In the genomic region with DNA sequence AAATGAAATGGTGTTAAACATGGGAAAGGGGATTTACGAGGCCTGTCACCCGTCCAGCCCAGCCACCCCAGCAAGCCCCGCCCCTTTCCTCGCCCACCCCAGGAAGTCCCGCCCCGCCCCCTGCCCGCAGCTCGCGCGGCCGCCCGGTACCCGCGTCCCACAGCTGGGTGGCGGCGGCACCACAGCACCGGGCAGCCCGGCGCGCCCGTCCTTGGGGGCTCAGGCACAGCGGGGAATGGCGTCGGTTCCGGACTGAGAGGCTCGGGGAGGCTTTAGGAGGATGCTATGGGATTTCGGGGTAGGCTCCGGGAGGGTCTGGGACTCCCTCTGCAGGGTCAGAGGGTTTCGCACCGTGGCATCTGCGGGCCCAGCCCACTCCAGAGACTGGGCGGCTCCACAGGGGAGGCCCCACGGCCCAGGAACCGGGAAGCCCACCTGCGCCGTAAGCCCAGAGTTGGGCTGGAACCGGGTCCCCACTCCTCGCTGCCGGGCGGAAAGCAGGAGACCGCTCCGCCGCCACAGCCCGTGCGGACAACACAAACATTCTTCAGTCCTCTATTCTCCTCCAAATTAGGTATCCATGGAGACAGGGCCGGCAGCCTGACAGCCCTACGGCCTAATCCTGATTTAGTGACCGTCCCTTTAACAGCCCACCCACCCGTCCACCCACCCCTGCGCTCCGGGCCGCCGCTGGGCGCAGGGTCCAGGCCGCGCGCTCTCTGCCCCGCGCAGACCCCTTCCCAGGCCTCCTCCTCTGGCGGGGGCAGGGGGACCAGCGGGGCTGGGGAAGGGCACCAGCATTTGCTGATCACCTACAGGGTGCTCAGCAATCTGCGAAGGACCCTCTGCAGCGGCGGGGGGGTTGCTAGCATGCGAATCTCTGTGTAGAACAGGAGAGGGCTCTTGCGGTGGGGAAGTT, we compare ENCODE assay signal across 8 cellular contexts. TPM values are rescaled to one million over a fixed set of nuclear protein-coding genes. Genes with fewer than 3 reads are reported as not detected.
DNase-seq lines count a peak whose midpoint lies in the region; ATAC-seq and TF ChIP-seq lines count a peak whose summit lies in the region.

No MANE protein-coding gene starts in this region.

- no peak overlapping the region for H3K9ac ChIP-seq in HUES48 (ENCODE audit: low read depth, low read length)

- H3K27ac Mint-ChIP-seq in activated T-helper 17 cell treated with anti-CD3 and anti-CD28 coated beads, Interleukin-2, amount 50 U/mL, for 72 hours = no peak overlapping the region

- H3K9me3 ChIP-seq in HUES48 (ENCODE audit: control insufficient read depth, insufficient read depth, low read length) (no peaks in the 10 kb centered on the region), left ventricle myocardium inferior (replicated peaks) (no peaks in the 10 kb centered on the region)

- H3K4me3 ChIP-seq in HUES48 (ENCODE audit: low read depth, low read length) (peak overlapping the region; percentile 79), left ventricle myocardium inferior (peak overlapping the region; percentile 75), retinal pigment epithelial cell (ENCODE audit: low read length) (peak overlapping the region; percentile 62)

- H3K27me3 Mint-ChIP-seq in activated T-helper 17 cell treated with anti-CD3 and anti-CD28 coated beads, Interleukin-2, amount 50 U/mL, for 72 hours = peaks cover 22% of the 10 kb centered on the region

- no peaks in the 10 kb centered on the region for H3K36me3 ChIP-seq in HUES48 (ENCODE audit: control insufficient read depth, insufficient read depth, low read length)
- no peaks in the 10 kb centered on the region for H3K36me3 ChIP-seq in left ventricle myocardium inferior

- H3K27ac ChIP-seq in HUES48 (ENCODE audit: low read depth, low read length) (peak overlapping the region; percentile 79), left ventricle myocardium inferior (replicated peaks) (peak overlapping the region; percentile 80)

- no peaks in the 10 kb centered on the region for H3K9me3 Mint-ChIP-seq in activated T-helper 17 cell treated with anti-CD3 and anti-CD28 coated beads, Interleukin-2, amount 50 U/mL, for 72 hours

- TF ChIP-seq CTCF in left ventricle myocardium inferior (IDR thresholded peaks at IDR 0.05; ENCODE audit: borderline replicate concordance) (peak; percentile 13), retinal pigment epithelial cell (conservative IDR thresholded peaks at IDR 0.05; ENCODE audit: low read depth, low read length) (no peak)

- intact Hi-C loops in left ventricle myocardium inferior (cut with micrococcal nuclease) = no loop called here

- ATAC-seq in activated T-helper 17 cell treated with anti-CD3 and anti-CD28 coated beads, Interleukin-2, amount 50 U/mL, for 72 hours (replicated peaks) = peak; percentile 63

- H3K4me1 ChIP-seq in HUES48 (ENCODE audit: control insufficient read depth, insufficient read depth, low read length) (peaks cover 22% of the 10 kb centered on the region), left ventricle myocardium inferior (peaks cover 57% of the 10 kb centered on the region)

- peak overlapping the region; percentile 59 for H3K4me3 Mint-ChIP-seq in activated T-helper 17 cell treated with anti-CD3 and anti-CD28 coated beads, Interleukin-2, amount 50 U/mL, for 72 hours

- no peaks in the 10 kb centered on the region for H3K36me3 Mint-ChIP-seq in activated T-helper 17 cell treated with anti-CD3 and anti-CD28 coated beads, Interleukin-2, amount 50 U/mL, for 72 hours (ENCODE audit: low read depth)

- peaks cover 45% of the 10 kb centered on the region for H3K27me3 ChIP-seq in HUES48 (ENCODE audit: control insufficient read depth, insufficient read depth, low read length)
- peaks cover 69% of the 10 kb centered on the region for H3K27me3 ChIP-seq in left ventricle myocardium inferior (ENCODE audit: low read depth)

- DNase-seq in 8988T = peak; percentile 93
- DNase-seq in left ventricle myocardium inferior = peak; percentile 65
- no peak for DNase-seq in retinal pigment epithelial cell (ENCODE audit: low read depth)
- DNase-seq in KG1 (lab: John Stamatoyannopoulos, UW) = no peak
- no peak for DNase-seq in pons (ENCODE audit: low spot score)
- no peak for DNase-seq in DMS79 treated with DMSO at 0.1 percent for 48 hours (lab: John Stamatoyannopoulos, UW)

- H3K4me1 Mint-ChIP-seq in activated T-helper 17 cell treated with anti-CD3 and anti-CD28 coated beads, Interleukin-2, amount 50 U/mL, for 72 hours = peaks cover 8% of the 10 kb centered on the region

RNA-seq across cellular contexts. Expression of a gene that starts 1.3 kb away (rescaled TPM):
- total RNA-seq in activated T-helper 17 cell treated with anti-CD3 and anti-CD28 coated beads, Interleukin-2, amount 50 U/mL, for 72 hours = under 1 TPM; 0.50 to 0.53 TPM
- total RNA-seq in left ventricle myocardium inferior = 0.30 TPM

RNA-seq across cellular contexts. Expression of a gene that starts 40.7 kb away (rescaled TPM):
- total RNA-seq in activated T-helper 17 cell treated with anti-CD3 and anti-CD28 coated beads, Interleukin-2, amount 50 U/mL, for 72 hours = not detected
- not detected for total RNA-seq in left ventricle myocardium inferior

Comparison
In these comparisons a context has a peak if more than half of its experiments do, and no peak if none do; other contexts are left out.
1. DNase-seq: peak in 8988T (single experiment) and left ventricle myocardium inferior (single experiment); none in retinal pigment epithelial cell (single experiment), KG1 (single experiment), pons (single experiment) and DMS79 treated with DMSO at 0.1 percent for 48 hours (single experiment).
2. Peak in every context shown above with its lines, with median percentiles within 50 percentile points of each other: H3K4me3 ChIP-seq.